Comparison of ENCODE assay signal across 13 cellular contexts in genomic region chr6:11276911-11277274, GRCh38. TPM values are rescaled to one million over a fixed set of nuclear protein-coding genes. Genes with fewer than 3 reads are reported as not detected.
A peak's percentile ranks its signal among the peaks of the same experiment; 100 is the strongest.
DNase-seq lines count a peak whose midpoint lies in the region; ATAC-seq and TF ChIP-seq lines count a peak whose summit lies in the region.
"Had no signal": no experiment of that assay in that cellular context is flagged by ENCODE, and none has a peak within 500 bp of the region (broad histone marks: within the 10 kb centered on the region; RNA-seq: fewer than 3 reads in every experiment).

No MANE protein-coding gene starts in this region.

- H3K4me3 ChIP-seq in spleen (no peak overlapping the region), transverse colon (no peak overlapping the region)
- H3K4me3 ChIP-seq: esophagus muscularis mucosa, tibial artery had no signal

- H3K27ac Mint-ChIP-seq in activated CD4-positive, alpha-beta T cell treated with anti-CD3 and anti-CD28 coated beads for 36 hours = peak overlapping the region; percentile 91

- no peak for TF ChIP-seq POLR2A in spleen (IDR thresholded peaks at IDR 0.05)
- TF ChIP-seq POLR2A in transverse colon (IDR thresholded peaks at IDR 0.05) = no peak

- intact Hi-C loops in activated CD4-positive, alpha-beta T cell treated with anti-CD3 and anti-CD28 coated beads for 36 hours (cut with DNase I, micrococcal nuclease) = loop anchor here (1.0 to 5.0 kb wide), 6 partner anchors 40 to 135 kb away; partner anchors contain the start of gene NEDD9 (in 2 of the 2)
- intact Hi-C loops in spleen (cut with DNase I; ENCODE audit: low total_unique reads) = no loop called here
- intact Hi-C loops in transverse colon (cut with DNase I; ENCODE audit: low total_unique reads) = no loop called here

- H3K4me1 ChIP-seq in spleen = peaks cover 4 to 67% (median 39%) of the 10 kb centered on the region in 6 donors
- peaks cover 7 to 75% (median 44%) of the 10 kb centered on the region in 4 donors for H3K4me1 ChIP-seq in transverse colon

- no peak overlapping the region for H3K4me3 Mint-ChIP-seq in activated CD4-positive, alpha-beta T cell treated with anti-CD3 and anti-CD28 coated beads for 36 hours

- H3K36me3 ChIP-seq in spleen (peaks cover 0 to 45% (median 0%) of the 10 kb centered on the region in 6 donors), transverse colon (no peaks in the 10 kb centered on the region)
- H3K36me3 ChIP-seq: esophagus muscularis mucosa, tibial artery had no signal

- H3K9me3 ChIP-seq in spleen (no peaks in the 10 kb centered on the region), transverse colon (no peaks in the 10 kb centered on the region)
- H3K9me3 ChIP-seq: esophagus muscularis mucosa, tibial artery had no signal

- CTCF ChIA-PET in activated CD4-positive, alpha-beta T cell treated with anti-CD3 and anti-CD28 coated beads for 36 hours (lab: Charles Lee) = interaction anchor here (0.7 to 1.4 kb wide), 5 partner anchors 42 to 219 kb away, joined by 3 to 4 read pairs (median 3); no protein-coding TSS in a partner anchor

- peaks cover 21% of the 10 kb centered on the region for H3K36me3 Mint-ChIP-seq in activated CD4-positive, alpha-beta T cell treated with anti-CD3 and anti-CD28 coated beads for 36 hours (ENCODE audit: low read depth)

- TF ChIP-seq EP300 in transverse colon (IDR thresholded peaks at IDR 0.05; ENCODE audit: low read depth) = no peak

- H3K9me3 Mint-ChIP-seq in activated CD4-positive, alpha-beta T cell treated with anti-CD3 and anti-CD28 coated beads for 36 hours (ENCODE audit: low read depth) = peaks cover 2% of the 10 kb centered on the region

- H3K27me3 ChIP-seq in spleen (replicated peaks in 1 of 7) (no peaks in the 10 kb centered on the region), transverse colon (no peaks in the 10 kb centered on the region)
- H3K27me3 ChIP-seq: esophagus muscularis mucosa, tibial artery had no signal

- H3K27ac ChIP-seq in epithelial cell of prostate (peak overlapping the region; percentile 40), spleen (peak overlapping the region; percentile 7 to 78 (median 56)), transverse colon (peak overlapping the region in 2 of 4 donors; percentile 6 to 82)

- TF ChIP-seq CTCF in spleen (IDR thresholded peaks at IDR 0.05 in 8 of 11, conservative IDR thresholded peaks at IDR 0.05 in 3 of 11) (no peak), transverse colon (IDR thresholded peaks at IDR 0.05) (no peak)

- in situ Hi-C loops in transverse colon (cut with MboI; ENCODE audit: low pct_ligation_motif_present in 1 of 4, low pct_unique_long_range_greater_than_20kb in 1 of 4, low sequenced_read_pairs in 3 of 4) = no loop called here

- H3K27me3 Mint-ChIP-seq in activated CD4-positive, alpha-beta T cell treated with anti-CD3 and anti-CD28 coated beads for 36 hours = no peaks in the 10 kb centered on the region

- no peak for ATAC-seq in activated CD4-positive, alpha-beta T cell treated with anti-CD3 and anti-CD28 coated beads for 36 hours
- ATAC-seq in SK-N-SH treated with all-trans-retinoic acid at 6 μM for 48 hours = 0 out of 3 replicates have a peak, but pooled peaks have one; percentile 14
- no peak for ATAC-seq in GM21515 (IDR thresholded peaks at IDR 0.05; ENCODE audit: unreplicated experiment)
- no peak for ATAC-seq in GM19395 (IDR thresholded peaks at IDR 0.05; ENCODE audit: unreplicated experiment)

- DNase-seq in activated CD4-positive, alpha-beta T cell treated with anti-CD3 and anti-CD28 coated beads for 36 hours = peak; percentile 22
- DNase-seq in activated CD4-positive, alpha-beta T cell treated with anti-CD3 and anti-CD28 coated beads for 4 hours = no peak
- DNase-seq in epithelial cell of prostate (ENCODE audit: low read depth, low spot score) (no peak), spleen (no peak), transverse colon (no peak)
- DNase-seq: KG1, occipital lobe, Right ventricle myocardium superior, tibial artery had no signal

- H3K4me1 Mint-ChIP-seq in activated CD4-positive, alpha-beta T cell treated with anti-CD3 and anti-CD28 coated beads for 36 hours = peaks cover 46% of the 10 kb centered on the region

- 60 to 95% (median 85%) methylated on average over 4 of the region's 4 CpGs for WGBS in spleen, 5 donors
- 87% methylated on average over 4 of the region's 4 CpGs; no CpG with 5 or more reads in 1 of the 2 donors for WGBS in transverse colon (ENCODE audit: low coverage in 1 of 2), 2 donors

- POLR2A ChIA-PET in activated CD4-positive, alpha-beta T cell treated with anti-CD3 and anti-CD28 coated beads for 36 hours (lab: Charles Lee) = interaction anchor here (0.5 to 1.7 kb wide), 2 partner anchors 91 to 136 kb away, joined by 4 read pairs; no protein-coding TSS in a partner anchor

TF ChIP-seq in SK-N-SH treated with all-trans-retinoic acid at 6 μM for 48 hours, 23 proteins besides CTCF, POLR2A, EP300 and RAD21:
- no peak for TF ChIP-seq ARNTL (CRISPR knock-in tag; IDR thresholded peaks at IDR 0.05; ENCODE audit: borderline replicate concordance, low read depth)
- TF ChIP-seq BACH2 (CRISPR knock-in tag; IDR thresholded peaks at IDR 0.05; ENCODE audit: borderline replicate concordance) = no peak
- no peak for TF ChIP-seq PPARA (CRISPR knock-in tag; IDR thresholded peaks at IDR 0.05; ENCODE audit: borderline replicate concordance)
- TF ChIP-seq ESRRG (CRISPR knock-in tag; IDR thresholded peaks at IDR 0.05) = no peak
- TF ChIP-seq GLIS3 (CRISPR knock-in tag; IDR thresholded peaks at IDR 0.05) = no peak
- TF ChIP-seq CSRNP3 (CRISPR knock-in tag; IDR thresholded peaks at IDR 0.05) = no peak
- TF ChIP-seq ZFP30 (CRISPR knock-in tag; IDR thresholded peaks at IDR 0.05) = no peak

RNA-seq across cellular contexts. Expression of gene NEDD9, which starts 44.4 kb away (rescaled TPM):
- total RNA-seq in activated CD4-positive, alpha-beta T cell treated with anti-CD3 and anti-CD28 coated beads for 36 hours = 10 to 100 TPM; 23.6 to 27.3 TPM
- total RNA-seq in spleen (100 to 1,000 TPM in 6 of 7 donors, 10 to 100 TPM in 1; 94.1 to 208 (median 124) TPM), transverse colon (10 to 100 TPM; 34.6 to 82.7 (median 72.3) TPM)
- 10 to 100 TPM; 16.1 to 21.3 (median 18.2) TPM for polyA plus RNA-seq in spleen

Comparison
In these comparisons a context has a peak if more than half of its experiments do, and no peak if none do; other contexts are left out.
1. intact Hi-C loops: an anchor here in activated CD4-positive, alpha-beta T cell treated with anti-CD3 and anti-CD28 coated beads for 36 hours (1.0 to 5.0 kb wide); none called in spleen and transverse colon.